ENCODE assay signal across 8 cellular contexts in genomic region chr3:130111865-130112650, GRCh38. TPM values are rescaled to one million over a fixed set of nuclear protein-coding genes. Genes with fewer than 3 reads are reported as not detected.
A peak's percentile ranks its signal among the peaks of the same experiment; 100 is the strongest.
DNase-seq lines count a peak whose midpoint lies in the region; ATAC-seq, FAIRE-seq and TF ChIP-seq lines count a peak whose summit lies in the region.
"Not testable (repeated sequence)": the region's sequence is repeated elsewhere in the genome, so short reads cannot be mapped to it uniquely, and the experiment has no call there.

No MANE protein-coding gene starts in this region.

- not testable (repeated sequence) for FAIRE-seq in endothelial cell of umbilical vein (lab: Jason Lieb, UNC)

- not testable (repeated sequence) for H3K27me3 ChIP-seq in CD8-positive, alpha-beta memory T cell (ENCODE audit: insufficient read depth, low read length, poor library complexity, severe bottlenecking); PC-9 (ENCODE audit: insufficient read depth, low read depth); endothelial cell of umbilical vein (ENCODE audit: control insufficient read depth in 2 of 2, insufficient read depth in 2 of 2, low read length in 2 of 2)

- H4K20me1 ChIP-seq in PC-9 (ENCODE audit: insufficient read depth); endothelial cell of umbilical vein (replicated peaks; ENCODE audit: control insufficient read depth, extremely low read depth, insufficient read depth, low read length): not testable (repeated sequence)

- H3K4me1 Mint-ChIP-seq in CD8-positive, alpha-beta memory T cell = peaks cover 14 to 28% (median 27%) of the 10 kb centered on the region in 3 donors

- H3K9me3 Mint-ChIP-seq in CD8-positive, alpha-beta memory T cell = not testable (repeated sequence)

- H3K4me2 ChIP-seq in PC-9 (peak overlapping the region; percentile 86), endothelial cell of umbilical vein (ENCODE audit: insufficient read depth, low read length) (peak overlapping the region; percentile 86)

- not testable (repeated sequence) for H3K9me2 ChIP-seq in PC-9 (ENCODE audit: insufficient read depth)

- H2AFZ ChIP-seq in PC-9 = peak overlapping the region; percentile 68; the same call in 1 of the 2 replicates
- H2AFZ ChIP-seq in endothelial cell of umbilical vein (ENCODE audit: low read depth, low read length) = peak overlapping the region; percentile 97

- CTCF ChIA-PET in CD8-positive, alpha-beta memory T cell (lab: Charles Lee) = interaction anchor here (1.4 kb wide), 1 partner anchor 781 kb away, joined by 3 read pairs; the partner anchor contains the start of gene ATP2C1
- CTCF ChIA-PET in PC-9 (lab: Charles Lee) (interaction anchor here (0.6 to 1.0 kb wide), 8 partner anchors 14 to 1101 kb away, joined by 3 to 8 read pairs (median 3); no protein-coding TSS in a partner anchor), endothelial cell of umbilical vein (lab: Charles Lee) (interaction anchor here (0.5 to 1.0 kb wide), 2 partner anchors 164 to 170 kb away, joined by 3 to 5 read pairs; no protein-coding TSS in a partner anchor)

- not testable (repeated sequence) for H3K9me3 ChIP-seq in CD8-positive, alpha-beta memory T cell (ENCODE audit: low read length); KOPT-K1 (ENCODE audit: insufficient read depth, low read length, poor library complexity, severe bottlenecking); PC-9 (ENCODE audit: insufficient read depth, low read depth); endothelial cell of umbilical vein (replicated peaks; ENCODE audit: control insufficient read depth, insufficient read depth, low read length)

- peak; percentile 51 for ATAC-seq in GM21723 (IDR thresholded peaks at IDR 0.05; ENCODE audit: unreplicated experiment)

- intact Hi-C loops in PC-9 (cut with micrococcal nuclease; ENCODE audit: unreplicated experiment) = loop anchor here (2.0 kb wide), 1 partner anchor 17 kb away; no protein-coding TSS in a partner anchor
- intact Hi-C loops in endothelial cell of umbilical vein (cut with micrococcal nuclease) = not testable (repeated sequence)

- TF ChIP-seq POLR2A in endothelial cell of umbilical vein (IDR thresholded peaks at IDR 0.05; ENCODE audit: low read depth, low read length) = not testable (repeated sequence)

- H3K9me1 ChIP-seq in endothelial cell of umbilical vein (replicated peaks; ENCODE audit: control insufficient read depth, extremely low read depth, insufficient read depth, low read length) = not testable (repeated sequence)

- not testable (repeated sequence) for TF ChIP-seq CTCF in PC-9 (conservative IDR thresholded peaks at IDR 0.05); endothelial cell of umbilical vein (IDR thresholded peaks at IDR 0.05; ENCODE audit: extremely low read depth in 1 of 2, insufficient read depth in 1 of 2, low read depth in 1 of 2, low read length in 2 of 2)

- not testable (repeated sequence) for BruUV-seq in PC-9 (replicated peaks; lab: Mats Ljungman, UMichigan)
- TSS peak; percentile 20 for BruUV-seq in endothelial cell of umbilical vein (replicated peaks; lab: Mats Ljungman, UMichigan)

- peak overlapping the region; percentile 51 for H3K9ac ChIP-seq in endothelial cell of umbilical vein (replicated peaks; ENCODE audit: extremely low read depth, insufficient read depth, low read length)

- H3F3A ChIP-seq in PC-9 (ENCODE audit: insufficient read depth, low read depth) = not testable (repeated sequence)

- H3K4me3 Mint-ChIP-seq in CD8-positive, alpha-beta memory T cell = peak overlapping the region; percentile 97 to 100 (median 98)

- not testable (repeated sequence) for H3K36me3 Mint-ChIP-seq in CD8-positive, alpha-beta memory T cell

- peak overlapping the region; percentile 97 to 100 (median 100) for H3K27ac Mint-ChIP-seq in CD8-positive, alpha-beta memory T cell

- H3K79me2 ChIP-seq in PC-9 (ENCODE audit: low read depth) = peaks cover 16% of the 10 kb centered on the region
- not testable (repeated sequence) for H3K79me2 ChIP-seq in endothelial cell of umbilical vein (ENCODE audit: control insufficient read depth, insufficient read depth, low read length)

- H3K27ac ChIP-seq in CD8-positive, alpha-beta memory T cell (ENCODE audit: low read depth, low read length) = peak overlapping the region; percentile 73
- peak overlapping the region; percentile 57 for H3K27ac ChIP-seq in KOPT-K1 (ENCODE audit: low read depth, low read length, poor library complexity, severe bottlenecking)
- H3K27ac ChIP-seq in PC-9 = not testable (repeated sequence)
- H3K27ac ChIP-seq in endothelial cell of umbilical vein (ENCODE audit: insufficient read depth, low read depth, low read length) = peak overlapping the region; percentile 65

- dilution Hi-C loops in endothelial cell of umbilical vein (cut with MboI; ENCODE audit: extremely low pct_ligation_motif_present, low sequenced_read_pairs) = not testable (repeated sequence)

- POLR2A ChIA-PET in CD8-positive, alpha-beta memory T cell (lab: Charles Lee) = interaction anchor here (0.7 to 1.2 kb wide), 3 partner anchors 67 to 1270 kb away, joined by 3 read pairs; partner anchors contain the start of gene NUDT16
- POLR2A ChIA-PET in PC-9 (lab: Charles Lee; ENCODE audit: unreplicated experiment) (interaction anchor here (0.5 to 1.1 kb wide), 9 partner anchors 120 to 1431 kb away, joined by 3 to 12 read pairs (median 3); partner anchors contain the start of gene TMCC1), endothelial cell of umbilical vein (lab: Charles Lee) (interaction anchor here (0.6 to 1.0 kb wide), 2 partner anchors 30 to 782 kb away, joined by 3 to 5 read pairs; partner anchors contain the start of genes ALG1L2 and ATP2C1)

- not testable (repeated sequence) for H3K36me3 ChIP-seq in CD8-positive, alpha-beta memory T cell (ENCODE audit: insufficient read depth, low read length); KOPT-K1 (ENCODE audit: insufficient read depth, low read length); PC-9 (ENCODE audit: low read depth); endothelial cell of umbilical vein (ENCODE audit: control insufficient read depth in 2 of 2, extremely low read depth in 1 of 2, insufficient read depth in 2 of 2, low read length in 2 of 2)

- not testable (repeated sequence) for H3K4me1 ChIP-seq in CD8-positive, alpha-beta memory T cell (ENCODE audit: insufficient read depth, low read length); endothelial cell of umbilical vein (ENCODE audit: control insufficient read depth, extremely low read depth, insufficient read depth, low read length)
- H3K4me1 ChIP-seq in PC-9 (replicated peaks; ENCODE audit: insufficient read depth) = peaks cover 23% of the 10 kb centered on the region

- peak; percentile 99 to 100 (median 99) for DNase-seq in CD8-positive, alpha-beta memory T cell
- DNase-seq in PC-9 (peak; percentile 86 to 100), activated T-cell treated with anti-CD3 and anti-CD28 coated beads for 4 hours (peak; percentile 99), endothelial cell of umbilical vein (ENCODE audit: low read depth, low spot score) (peak; percentile 96), middle frontal gyrus (ENCODE audit: extremely low spot score, low spot score) (peak; percentile 74)
- peak; percentile 99 for DNase-seq in stimulated activated CD8-positive, alpha-beta memory T cell treated with anti-CD3 and anti-CD28 coated beads, Interleukin-12 subunit alpha, Interleukin-12 subunit beta, amount 100 ng/mL, for 4 hours (ENCODE audit: low read depth)

- H3K27me3 Mint-ChIP-seq in CD8-positive, alpha-beta memory T cell = not testable (repeated sequence)

- peak overlapping the region; percentile 57 for H3K4me3 ChIP-seq in CD8-positive, alpha-beta memory T cell (ENCODE audit: low read length)
- peak overlapping the region; percentile 61 for H3K4me3 ChIP-seq in PC-9
- H3K4me3 ChIP-seq in endothelial cell of umbilical vein (replicated peaks in 1 of 3; ENCODE audit: insufficient read depth in 1 of 3, low read depth in 1 of 3, low read length in 3 of 3) = peak overlapping the region; percentile 33 to 66 (median 61)

TF ChIP-seq in endothelial cell of umbilical vein, 7 proteins besides CTCF, POLR2A, EP300 and RAD21:
- TF ChIP-seq MAX (IDR thresholded peaks at IDR 0.05; ENCODE audit: insufficient read depth, insufficient read length) = peak; percentile 26

RNA-seq across cellular contexts. Expression of gene ALG1L2, which starts 30.4 kb away (rescaled TPM):
- total RNA-seq in CD8-positive, alpha-beta memory T cell = 1 to 10 TPM in 1 of 2 experiments, not detected in 1; 1.1 TPM
- 0.43 TPM for polyA plus RNA-seq in CD8-positive, alpha-beta memory T cell
- total RNA-seq in PC-9 (2021) (2.2 and 2.6 TPM in 2 replicates), endothelial cell of umbilical vein (not detected in 2 replicates)
- polyA plus RNA-seq in endothelial cell of umbilical vein = not detected in 2 replicates
- not detected in 2 replicates for polyA plus RNA-seq in endothelial cell of umbilical vein (2011; cell fraction: cytosol; rRNA removed)
- polyA plus RNA-seq in endothelial cell of umbilical vein (2011; cell fraction: nucleus; rRNA removed) = not detected in 2 replicates
- polyA plus RNA-seq in endothelial cell of umbilical vein (2012) = not detected in 2 replicates
- polyA minus RNA-seq in endothelial cell of umbilical vein = not detected in 2 replicates
- not detected for polyA minus RNA-seq in endothelial cell of umbilical vein (2011; cell fraction: cytosol; rRNA and poly(A)+ RNA removed)
- polyA minus RNA-seq in endothelial cell of umbilical vein (2011; cell fraction: nucleus; rRNA and poly(A)+ RNA removed) = 1.3 TPM in 1 of 2 replicates, not detected in the other
